Comparison of ENCODE assay signal across 8 cellular contexts in genomic region chr19:6476155-6476895, GRCh38. TPM values are rescaled to one million over a fixed set of nuclear protein-coding genes. Genes with fewer than 3 reads are reported as not detected.
DNase-seq lines count a peak whose midpoint lies in the region; ATAC-seq, FAIRE-seq and TF ChIP-seq lines count a peak whose summit lies in the region.

No MANE protein-coding gene starts in this region.

- no peak overlapping the region for H3K27ac ChIP-seq in suprapubic skin

- H3K27me3 ChIP-seq in suprapubic skin, result peaks cover 21% of the 10 kb centered on the region

- no peak for TF ChIP-seq POLR2A in suprapubic skin (IDR thresholded peaks at IDR 0.05)

- H3K36me3 Mint-ChIP-seq in activated T-cell treated with anti-CD3 and anti-CD28 coated beads, Interleukin-2, amount 50 U/mL, for 4 hours (ENCODE audit: insufficient read depth), result peaks cover 5% of the 10 kb centered on the region
- no peaks in the 10 kb centered on the region for H3K36me3 Mint-ChIP-seq in natural killer cell

- H3K4me3 ChIP-seq in fibroblast of mammary gland (ENCODE audit: control insufficient read depth, low read depth, low read length) (no peak overlapping the region), suprapubic skin (peak overlapping the region; percentile 31)

- H3K27ac Mint-ChIP-seq in natural killer cell, result peak overlapping the region; percentile 24 to 41

- peak; percentile 93 to 94 for ATAC-seq in activated T-cell treated with anti-CD3 and anti-CD28 coated beads, Interleukin-2, amount 50 U/mL, for 4 hours
- ATAC-seq in natural killer cell, result peak; percentile 92 to 97 (median 93)
- no peak for ATAC-seq in HG03342 (IDR thresholded peaks at IDR 0.05; ENCODE audit: unreplicated experiment)

- no peaks in the 10 kb centered on the region for H3K9me3 ChIP-seq in suprapubic skin

- no peak for FAIRE-seq in RCC 7860 (lab: Jason Lieb, UNC)

- 19% methylated on average over 19 of the region's 33 CpGs for WGBS in suprapubic skin

- no peak overlapping the region for H3K4me3 Mint-ChIP-seq in activated T-cell treated with anti-CD3 and anti-CD28 coated beads, Interleukin-2, amount 50 U/mL, for 4 hours
- no peak overlapping the region for H3K4me3 Mint-ChIP-seq in natural killer cell

- no peak for TF ChIP-seq EP300 in suprapubic skin (IDR thresholded peaks at IDR 0.05)

- H3K4me1 Mint-ChIP-seq in activated T-cell treated with anti-CD3 and anti-CD28 coated beads, Interleukin-2, amount 50 U/mL, for 4 hours (ENCODE audit: low read depth), result peaks cover 18% of the 10 kb centered on the region
- peaks cover 17 to 18% of the 10 kb centered on the region in 2 donors for H3K4me1 Mint-ChIP-seq in natural killer cell

- intact Hi-C loops in natural killer cell (cut with micrococcal nuclease), result no loop called here

- no peaks in the 10 kb centered on the region for H3K9me3 Mint-ChIP-seq in activated T-cell treated with anti-CD3 and anti-CD28 coated beads, Interleukin-2, amount 50 U/mL, for 4 hours
- H3K9me3 Mint-ChIP-seq in natural killer cell, result no peaks in the 10 kb centered on the region

- H3K27me3 Mint-ChIP-seq in activated T-cell treated with anti-CD3 and anti-CD28 coated beads, Interleukin-2, amount 50 U/mL, for 4 hours (ENCODE audit: low read depth), result no peaks in the 10 kb centered on the region
- no peaks in the 10 kb centered on the region for H3K27me3 Mint-ChIP-seq in natural killer cell (ENCODE audit: low read depth in 2 of 2)

- peaks cover 4% of the 10 kb centered on the region for H3K36me3 ChIP-seq in suprapubic skin

- TF ChIP-seq CTCF in fibroblast of mammary gland (conservative IDR thresholded peaks at IDR 0.05; ENCODE audit: control insufficient read depth, insufficient read depth, low read depth, low read length) (no peak), natural killer cell (IDR thresholded peaks at IDR 0.05) (no peak), suprapubic skin (IDR thresholded peaks at IDR 0.05) (no peak)

- peaks cover 17% of the 10 kb centered on the region for H3K4me1 ChIP-seq in suprapubic skin

- DNase-seq in ELR (ENCODE audit: low read depth), result peak; percentile 62
- peak; percentile 50 for DNase-seq in NCI-H526 treated with DMSO at 0.1 percent for 48 hours (lab: John Stamatoyannopoulos, UW)
- DNase-seq in activated T-cell treated with anti-CD3 and anti-CD28 coated beads, Interleukin-2, amount 50 U/mL, for 4 hours, result peak; percentile 48
- DNase-seq in fibroblast of mammary gland (ENCODE audit: low read depth), result peak; percentile 40
- peak; percentile 74 for DNase-seq in natural killer cell
- DNase-seq in suprapubic skin (ENCODE audit: low spot score in 2 of 2), result peak in 1 of 2 donors; percentile 81
- no peak for DNase-seq in RCC 7860 (ENCODE audit: low spot score)

RNA-seq across cellular contexts. Expression of gene DENND1C, which starts 5.3 kb away (rescaled TPM):
- 10 to 100 TPM; 50.9 to 59.1 (median 55.8) TPM for total RNA-seq in activated T-cell treated with anti-CD3 and anti-CD28 coated beads, Interleukin-2, amount 50 U/mL, for 4 hours
- total RNA-seq in natural killer cell, result 100 to 1,000 TPM; 175 to 197 (median 188) TPM
- total RNA-seq in suprapubic skin, result 1 to 10 TPM in 3 of 4 donors, under 1 TPM in 1; 0.23 to 3.7 (median 1.5) TPM

RNA-seq across cellular contexts. Expression of gene CRB3, which starts 12.3 kb away (rescaled TPM):
- 1 to 10 TPM; 1.6 to 1.8 (median 1.8) TPM for total RNA-seq in activated T-cell treated with anti-CD3 and anti-CD28 coated beads, Interleukin-2, amount 50 U/mL, for 4 hours
- total RNA-seq in natural killer cell (1 to 10 TPM in 1 of 3 donors, under 1 TPM in 1, not detected in 1; 0.59 to 1.1 TPM), suprapubic skin (100 to 1,000 TPM in 1 of 4 donors, 10 to 100 TPM in 3; 67.3 to 113 (median 76.1) TPM)

RNA-seq across cellular contexts. Expression of gene SLC25A23, which starts 16.7 kb away (rescaled TPM):
- 10 to 100 TPM; 10.5 to 12.4 (median 11.9) TPM for total RNA-seq in activated T-cell treated with anti-CD3 and anti-CD28 coated beads, Interleukin-2, amount 50 U/mL, for 4 hours
- 10 to 100 TPM in 1 of 3 donors, 1 to 10 TPM in 2; 7.8 to 10.5 (median 8.7) TPM for total RNA-seq in natural killer cell
- total RNA-seq in suprapubic skin, result 10 to 100 TPM; 39.5 to 76.3 (median 61.6) TPM

RNA-seq across cellular contexts. Expression of gene TUBB4A, which starts 25.8 kb away (rescaled TPM):
- 1 to 10 TPM; 4.8 to 9.2 (median 7.8) TPM for total RNA-seq in activated T-cell treated with anti-CD3 and anti-CD28 coated beads, Interleukin-2, amount 50 U/mL, for 4 hours
- total RNA-seq in natural killer cell, result 1 to 10 TPM in 2 of 3 donors, under 1 TPM in 1; 0.40 to 2.6 (median 1.8) TPM
- total RNA-seq in suprapubic skin, result 10 to 100 TPM in 1 of 4 donors, 1 to 10 TPM in 3; 2.1 to 13.9 (median 3.4) TPM

RNA-seq across cellular contexts. Expression of gene SLC25A41, which starts 42.8 kb away (rescaled TPM):
- total RNA-seq in activated T-cell treated with anti-CD3 and anti-CD28 coated beads, Interleukin-2, amount 50 U/mL, for 4 hours, result not detected
- total RNA-seq in natural killer cell (not detected), suprapubic skin (not detected)

Comparison
In these comparisons a context has a peak if more than half of its experiments do, and no peak if none do; other contexts are left out.
1. RNA of gene DENND1C, which starts 5.3 kb away (total RNA-seq): 175 to 197 TPM in natural killer cell and 50.9 to 59.1 TPM in activated T-cell treated with anti-CD3 and anti-CD28 coated beads, Interleukin-2, amount 50 U/mL, for 4 hours; 0.23 to 3.7 TPM in suprapubic skin; every median in the first group is over 10 times any median in the second.
2. RNA of gene CRB3, which starts 12.3 kb away (total RNA-seq): 67.3 to 113 TPM in suprapubic skin; 1.6 to 1.8 TPM in activated T-cell treated with anti-CD3 and anti-CD28 coated beads, Interleukin-2, amount 50 U/mL, for 4 hours and 0.59 to 1.1 TPM in natural killer cell; every median in the first group is over 10 times any median in the second.